ENCODE assay signal across 34 cellular contexts in the genomic region with DNA sequence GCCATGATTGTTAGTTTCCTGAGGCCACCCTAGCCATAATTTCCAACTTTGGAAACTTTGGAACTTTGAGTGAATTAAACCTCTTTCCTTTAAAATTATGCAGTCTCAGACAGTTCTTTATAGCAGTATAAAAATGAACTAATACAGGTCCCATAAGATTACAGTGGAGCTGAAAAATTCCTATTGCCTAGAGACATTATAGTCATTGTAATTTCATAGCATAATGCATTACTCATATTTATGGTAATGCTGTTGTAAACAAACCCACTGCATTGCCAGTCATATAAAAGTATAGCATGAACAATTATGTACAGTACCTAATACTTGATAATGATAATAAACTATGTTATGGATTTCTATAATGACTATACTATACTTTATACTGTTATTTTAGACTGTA.
DNase-seq lines count a peak whose midpoint lies in the region; ATAC-seq, FAIRE-seq and TF ChIP-seq lines count a peak whose summit lies in the region.
"Had no signal": no experiment of that assay in that cellular context is flagged by ENCODE, and none has a peak within 500 bp of the region (broad histone marks: within the 10 kb centered on the region; RNA-seq: fewer than 3 reads in every experiment).

No MANE protein-coding gene starts in this region.

- H2AFZ ChIP-seq in PC-3 (ENCODE audit: low read length): no peak overlapping the region

- peak; percentile 42 for DNase-seq in PC-3
- DNase-seq in bronchial epithelial cell (ENCODE audit: low read depth): peak; percentile 45
- peak; percentile 36 for DNase-seq in epithelial cell of esophagus (ENCODE audit: low read depth)
- no peak for DNase-seq in nephron progenitor cell
- DNase-seq in NCI-H2171 treated with DMSO at 0.1 percent for 48 hours (lab: John Stamatoyannopoulos, UW): no peak
- no peak for DNase-seq in Peyer's patch
- DNase-seq: 8988T; ACHN; AML-193; BE2C; C1 segment of cervical spinal cord; Caco-2; Calu3; CD4-positive, alpha-beta memory T cell; CD4-positive, alpha-beta T cell; CD4-positive, CD25-positive, alpha-beta regulatory T cell; CD8-positive, alpha-beta memory T cell; CD8-positive, alpha-beta T cell; COR-L47; DMS 273 treated with DMSO at 0.1 percent for 48 hours; DMS153; DMS53; DMS79; DMS79 treated with DMSO at 0.1 percent for 48 hours; DND-41; EL had no signal

- H3K4me1 ChIP-seq in PC-3 (ENCODE audit: insufficient read depth, low read length) (no peaks in the 10 kb centered on the region), Peyer's patch (no peaks in the 10 kb centered on the region)
- H3K4me1 ChIP-seq: A549; BE2C; BLaER1; BLaER1 treated with 17β-estradiol and CSF1 and Interleukin-3, amounts not matched to agents 10 nM and 100 nM; Caco-2 had no signal

- CTCF ChIA-PET in PC-3 (lab: Charles Lee): no interaction called here

- H4K20me1 ChIP-seq in PC-3 (ENCODE audit: low read length): no peaks in the 10 kb centered on the region
- H4K20me1 ChIP-seq: BLaER1; BLaER1 treated with 17β-estradiol and CSF1 and Interleukin-3, amounts not matched to agents 10 nM and 100 nM had no signal

- peak; percentile 95 for ATAC-seq in PC-3
- ATAC-seq: A549; CD8-positive, alpha-beta T cell had no signal

- no peaks in the 10 kb centered on the region for H3K9me2 ChIP-seq in PC-3 (replicated peaks; ENCODE audit: low read length)

- H3K4me3 Mint-ChIP-seq in nephron progenitor cell: no peak overlapping the region
- H3K4me3 Mint-ChIP-seq: B cell; CD14-positive monocyte; CD4-positive, alpha-beta memory T cell; CD4-positive, alpha-beta T cell; CD4-positive, CD25-positive, alpha-beta regulatory T cell; CD8-positive, alpha-beta memory T cell; CD8-positive, alpha-beta T cell had no signal

- POLR2A ChIA-PET in PC-3 (lab: Charles Lee; ENCODE audit: unreplicated experiment): no interaction called here

- no peaks in the 10 kb centered on the region for H3K27me3 Mint-ChIP-seq in nephron progenitor cell (ENCODE audit: low read depth, poor library complexity)
- H3K27me3 Mint-ChIP-seq: B cell; CD4-positive, alpha-beta memory T cell; CD4-positive, alpha-beta T cell; CD4-positive, CD25-positive, alpha-beta regulatory T cell; CD8-positive, alpha-beta memory T cell had no signal

- H3K27ac ChIP-seq in PC-3 (ENCODE audit: low read length) (no peak overlapping the region), Peyer's patch (no peak overlapping the region)
- H3K27ac ChIP-seq: 22Rv1; A549; BLaER1; BLaER1 treated with 17β-estradiol and CSF1 and Interleukin-3, amounts not matched to agents 10 nM and 100 nM; C4-2B had no signal

- H3K9me3 ChIP-seq in PC-3 (ENCODE audit: low read length): no peaks in the 10 kb centered on the region
- H3K9me3 ChIP-seq in Peyer's patch: no peaks in the 10 kb centered on the region
- H3K9me3 ChIP-seq: A549, BE2C had no signal

- H3K36me3 Mint-ChIP-seq in nephron progenitor cell (ENCODE audit: low read depth): peaks cover 3% of the 10 kb centered on the region
- H3K36me3 Mint-ChIP-seq: CD14-positive monocyte; CD4-positive, alpha-beta memory T cell; CD4-positive, CD25-positive, alpha-beta regulatory T cell; CD8-positive, alpha-beta memory T cell; CD8-positive, alpha-beta T cell had no signal

- peaks cover 8% of the 10 kb centered on the region for H3K9me3 Mint-ChIP-seq in nephron progenitor cell

- H3K27me3 ChIP-seq in PC-3 (ENCODE audit: low read length) (no peaks in the 10 kb centered on the region), bronchial epithelial cell (ENCODE audit: control insufficient read depth, insufficient read depth, low read length) (no peaks in the 10 kb centered on the region), Peyer's patch (no peaks in the 10 kb centered on the region)
- H3K27me3 ChIP-seq: BE2C; BLaER1; BLaER1 treated with 17β-estradiol and CSF1 and Interleukin-3, amounts not matched to agents 10 nM and 100 nM had no signal

- intact Hi-C loops in PC-3 (cut with micrococcal nuclease): no loop called here

- no peaks in the 10 kb centered on the region for H3K4me1 Mint-ChIP-seq in nephron progenitor cell
- H3K4me1 Mint-ChIP-seq: B cell; CD14-positive monocyte; CD4-positive, alpha-beta memory T cell; CD4-positive, CD25-positive, alpha-beta regulatory T cell; CD8-positive, alpha-beta memory T cell had no signal

- no peak for TF ChIP-seq CTCF in PC-3 (conservative IDR thresholded peaks at IDR 0.05; ENCODE audit: low read depth, low read length)
- TF ChIP-seq CTCF in bronchial epithelial cell (IDR thresholded peaks at IDR 0.05; ENCODE audit: insufficient read depth, low read length, severe bottlenecking): no peak
- no peak for TF ChIP-seq CTCF in epithelial cell of esophagus (IDR thresholded peaks at IDR 0.05; ENCODE audit: insufficient read depth, low read depth, low read length, missing control alignments)
- TF ChIP-seq CTCF in nephron progenitor cell (IDR thresholded peaks at IDR 0.05): no peak
- TF ChIP-seq CTCF in Peyer's patch (IDR thresholded peaks at IDR 0.05): no peak

- H3K4me2 ChIP-seq in PC-3 (ENCODE audit: low read length): no peak overlapping the region
- H3K4me2 ChIP-seq: A549; BLaER1; BLaER1 treated with 17β-estradiol and CSF1 and Interleukin-3, amounts not matched to agents 10 nM and 100 nM had no signal

- H3K36me3 ChIP-seq in PC-3 (ENCODE audit: low read depth, low read length): no peaks in the 10 kb centered on the region
- no peaks in the 10 kb centered on the region for H3K36me3 ChIP-seq in bronchial epithelial cell (ENCODE audit: control insufficient read depth, insufficient read depth, low read length)
- H3K36me3 ChIP-seq in Peyer's patch: no peaks in the 10 kb centered on the region
- H3K36me3 ChIP-seq: BE2C; BLaER1; BLaER1 treated with 17β-estradiol and CSF1 and Interleukin-3, amounts not matched to agents 10 nM and 100 nM had no signal

- no peak overlapping the region for H3K4me3 ChIP-seq in PC-3 (ENCODE audit: low read length)
- H3K4me3 ChIP-seq in bronchial epithelial cell (ENCODE audit: low read depth, low read length): no peak overlapping the region
- H3K4me3 ChIP-seq in epithelial cell of esophagus (ENCODE audit: low read length): no peak overlapping the region
- no peak overlapping the region for H3K4me3 ChIP-seq in Peyer's patch
- H3K4me3 ChIP-seq: A549; BLaER1; BLaER1 treated with 17β-estradiol and CSF1 and Interleukin-3, amounts not matched to agents 10 nM and 100 nM had no signal

- H3K79me2 ChIP-seq in PC-3 (ENCODE audit: low read length): no peaks in the 10 kb centered on the region

- no TSS peak for BruUV-seq in PC-3 (replicated peaks; lab: Mats Ljungman, UMichigan)

- no peaks in the 10 kb centered on the region for H3F3A ChIP-seq in PC-3 (ENCODE audit: low read length, unreplicated experiment)

- TF ChIP-seq POLR2A in Peyer's patch (IDR thresholded peaks at IDR 0.05): no peak

- no peak overlapping the region for H3K9ac ChIP-seq in PC-3 (ENCODE audit: low read length)
- H3K9ac ChIP-seq: BLaER1; BLaER1 treated with 17β-estradiol and CSF1 and Interleukin-3, amounts not matched to agents 10 nM and 100 nM had no signal

- no peak overlapping the region for H3K27ac Mint-ChIP-seq in nephron progenitor cell
- H3K27ac Mint-ChIP-seq: B cell; CD14-positive monocyte; CD4-positive, alpha-beta memory T cell; CD4-positive, alpha-beta T cell; CD4-positive, CD25-positive, alpha-beta regulatory T cell; CD8-positive, alpha-beta memory T cell; CD8-positive, alpha-beta T cell had no signal

- no peak for FAIRE-seq in bronchial epithelial cell (lab: Jason Lieb, UNC)
- FAIRE-seq: A204.1, A549 had no signal

Comparison
In these comparisons a context has a peak if more than half of its experiments do, and no peak if none do; other contexts are left out.
1. DNase-seq: peak in PC-3 (single experiment), bronchial epithelial cell (single experiment) and epithelial cell of esophagus (single experiment); none in nephron progenitor cell (single experiment), NCI-H2171 treated with DMSO at 0.1 percent for 48 hours (single experiment) and Peyer's patch (0 of 3).